Comparison of ENCODE assay signal across 18 cellular contexts in genomic region chr12:69385038-69385437, GRCh38. TPM values are rescaled to one million over a fixed set of nuclear protein-coding genes. Genes with fewer than 3 reads are reported as not detected.
DNase-seq lines count a peak whose midpoint lies in the region; ATAC-seq, FAIRE-seq and TF ChIP-seq lines count a peak whose summit lies in the region.
"Had no signal": no experiment of that assay in that cellular context is flagged by ENCODE, and none has a peak within 500 bp of the region (broad histone marks: within the 10 kb centered on the region; RNA-seq: fewer than 3 reads in every experiment).

No MANE protein-coding gene starts in this region.

- no peak overlapping the region for H3K27ac ChIP-seq in CD8-positive, alpha-beta memory T cell (ENCODE audit: low read depth, low read length)
- H3K27ac ChIP-seq: BLaER1 treated with 17β-estradiol and CSF1 and Interleukin-3, amounts not matched to agents 10 nM and 100 nM had no signal

- FAIRE-seq in G401.6 (lab: Jason Lieb, UNC) = peak; percentile 21
- FAIRE-seq: GM12891 had no signal

- no peaks in the 10 kb centered on the region for H3K36me3 ChIP-seq in CD8-positive, alpha-beta memory T cell (ENCODE audit: insufficient read depth, low read length)

- DNase-seq in T-helper 17 cell = no peak
- no peak for DNase-seq in mesothelial cell of epicardium (ENCODE audit: low spot score in 2 of 2, unreplicated experiment in 2 of 2)
- no peak for DNase-seq in CD8-positive, alpha-beta memory T cell
- DNase-seq in glomerular visceral epithelial cell (ENCODE audit: extremely low spot score) = no peak
- no peak for DNase-seq in stimulated activated CD4-positive, alpha-beta T cell treated with anti-CD3 and anti-CD28 coated beads, Interleukin-2, amount 100 ng/mL, for 24 hours
- DNase-seq: 8988T; ACHN; Calu3; CD4-positive, CD25-positive, alpha-beta regulatory T cell; DMS 273 treated with DMSO at 0.1 percent for 48 hours; DMS79; GOT3; H9 had no signal

- no peak for TF ChIP-seq CTCF in mesothelial cell of epicardium (IDR thresholded peaks at IDR 0.05; ENCODE audit: unreplicated experiment)

- CTCF ChIA-PET in CD8-positive, alpha-beta memory T cell (lab: Charles Lee) = interaction anchor here (1.4 kb wide), 2 partner anchors 8 to 28 kb away, joined by 3 to 5 read pairs; no protein-coding TSS in a partner anchor

- H3K27me3 Mint-ChIP-seq in T-helper 17 cell = no peaks in the 10 kb centered on the region
- H3K27me3 Mint-ChIP-seq in mesothelial cell of epicardium (ENCODE audit: low read depth) = no peaks in the 10 kb centered on the region
- no peaks in the 10 kb centered on the region for H3K27me3 Mint-ChIP-seq in CD8-positive, alpha-beta memory T cell
- H3K27me3 Mint-ChIP-seq: CD4-positive, CD25-positive, alpha-beta regulatory T cell had no signal

- no peaks in the 10 kb centered on the region for H3K27me3 ChIP-seq in CD8-positive, alpha-beta memory T cell (ENCODE audit: insufficient read depth, low read length, poor library complexity, severe bottlenecking)
- H3K27me3 ChIP-seq: BLaER1 treated with 17β-estradiol and CSF1 and Interleukin-3, amounts not matched to agents 10 nM and 100 nM had no signal

- H3K4me1 Mint-ChIP-seq in T-helper 17 cell = peaks cover 10% of the 10 kb centered on the region
- peaks cover 16% of the 10 kb centered on the region for H3K4me1 Mint-ChIP-seq in mesothelial cell of epicardium
- peaks cover 0 to 9% (median 4%) of the 10 kb centered on the region in 3 donors for H3K4me1 Mint-ChIP-seq in CD8-positive, alpha-beta memory T cell

- H3K9me3 ChIP-seq in T-helper 17 cell (ENCODE audit: control insufficient read depth, low read length, poor library complexity, severe bottlenecking) = no peaks in the 10 kb centered on the region
- H3K9me3 ChIP-seq in CD8-positive, alpha-beta memory T cell (ENCODE audit: low read length) = no peaks in the 10 kb centered on the region
- H3K9me3 ChIP-seq: BLaER1 treated with 17β-estradiol and CSF1 and Interleukin-3, amounts not matched to agents 10 nM and 100 nM had no signal

- H3K4me3 Mint-ChIP-seq in T-helper 17 cell (no peak overlapping the region), mesothelial cell of epicardium (no peak overlapping the region)
- H3K4me3 Mint-ChIP-seq in CD8-positive, alpha-beta memory T cell = no peak overlapping the region
- H3K4me3 Mint-ChIP-seq: CD4-positive, CD25-positive, alpha-beta regulatory T cell; H9 had no signal

- H3K9me3 Mint-ChIP-seq in mesothelial cell of epicardium = no peaks in the 10 kb centered on the region
- H3K9me3 Mint-ChIP-seq in CD8-positive, alpha-beta memory T cell = no peaks in the 10 kb centered on the region
- H3K9me3 Mint-ChIP-seq: CD4-positive, CD25-positive, alpha-beta regulatory T cell; H9 had no signal

- H3K36me3 Mint-ChIP-seq in T-helper 17 cell (ENCODE audit: low read depth) (peaks cover 7% of the 10 kb centered on the region), mesothelial cell of epicardium (peaks cover 16% of the 10 kb centered on the region)
- H3K36me3 Mint-ChIP-seq in CD8-positive, alpha-beta memory T cell = peaks cover 0 to 59% (median 11%) of the 10 kb centered on the region in 3 donors

- POLR2A ChIA-PET in CD8-positive, alpha-beta memory T cell (lab: Charles Lee) = no interaction called here

- H3K4me3 ChIP-seq in CD8-positive, alpha-beta memory T cell (ENCODE audit: low read length) = no peak overlapping the region
- H3K4me3 ChIP-seq: BLaER1 treated with 17β-estradiol and CSF1 and Interleukin-3, amounts not matched to agents 10 nM and 100 nM had no signal

- ATAC-seq in T-helper 17 cell = no peak
- peak; percentile 23 for ATAC-seq in esophagus mucosa

- H3K4me1 ChIP-seq in CD8-positive, alpha-beta memory T cell (ENCODE audit: insufficient read depth, low read length) = no peaks in the 10 kb centered on the region

- peak overlapping the region; percentile 54 for H3K27ac Mint-ChIP-seq in T-helper 17 cell
- H3K27ac Mint-ChIP-seq in mesothelial cell of epicardium = peak overlapping the region; percentile 39
- H3K27ac Mint-ChIP-seq in CD8-positive, alpha-beta memory T cell = no peak overlapping the region
- H3K27ac Mint-ChIP-seq: H9 had no signal

RNA-seq across cellular contexts. Expression of gene YEATS4, which starts 25.5 kb away (rescaled TPM):
- 10 to 100 TPM; 34.0 to 36.7 TPM for total RNA-seq in T-helper 17 cell
- 12.5 TPM for total RNA-seq in esophagus mucosa
- total RNA-seq in mesothelial cell of epicardium = 19.5 to 21.5 TPM (median 20.7 TPM) in 3 replicates
- 10 to 100 TPM; 34.9 to 39.7 TPM for total RNA-seq in CD8-positive, alpha-beta memory T cell
- polyA plus RNA-seq in CD8-positive, alpha-beta memory T cell = 26.6 TPM

RNA-seq across cellular contexts. Expression of gene LYZ, which starts 36.9 kb away (rescaled TPM):
- total RNA-seq in T-helper 17 cell (100 to 1,000 TPM in 1 of 2 donors, 10 to 100 TPM in 1; 66.3 to 134 TPM), esophagus mucosa (13.0 TPM), mesothelial cell of epicardium (0.34 to 0.60 TPM (median 0.47 TPM) in 3 replicates)
- total RNA-seq in CD8-positive, alpha-beta memory T cell = 1 to 10 TPM; 8.7 to 8.8 TPM
- polyA plus RNA-seq in CD8-positive, alpha-beta memory T cell = not detected
- total RNA-seq: G401, H9 had no signal

Comparison
In these comparisons a context has a peak if more than half of its experiments do, and no peak if none do; other contexts are left out.
1. H3K27ac Mint-ChIP-seq: peak in T-helper 17 cell (single experiment) and mesothelial cell of epicardium (single experiment); none in CD8-positive, alpha-beta memory T cell (0 of 8).